ENCODE assay signal across 19 cellular contexts in the genomic region with DNA sequence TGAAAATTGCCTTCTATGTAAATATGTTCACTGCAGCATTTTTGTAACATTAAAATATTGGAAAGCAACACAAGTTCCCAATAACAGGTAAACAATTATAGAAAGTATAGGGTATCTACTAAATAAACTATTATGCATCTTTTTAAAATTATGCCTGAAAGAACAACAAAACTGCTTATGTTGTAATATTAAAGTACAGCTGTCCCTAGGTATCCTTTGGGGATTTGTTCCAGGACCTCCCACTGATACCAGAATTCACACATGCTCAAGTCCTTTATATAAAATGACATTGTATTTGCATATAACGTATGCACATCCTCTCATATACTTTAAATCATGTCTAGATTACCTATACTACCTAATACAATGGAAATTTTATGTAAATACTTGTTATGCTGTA.
DNase-seq lines count a peak whose midpoint lies in the region; ATAC-seq and TF ChIP-seq lines count a peak whose summit lies in the region.
"Had no signal": no experiment of that assay in that cellular context is flagged by ENCODE, and none has a peak within 500 bp of the region (broad histone marks: within the 10 kb centered on the region; RNA-seq: fewer than 3 reads in every experiment).

No MANE protein-coding gene starts in this region.

- H3K27me3 ChIP-seq in ACC112 (ENCODE audit: insufficient read depth, low read length) (no peaks in the 10 kb centered on the region), SU-DHL-6 (ENCODE audit: low read length) (no peaks in the 10 kb centered on the region), osteoblast (ENCODE audit: insufficient read depth, low read length) (no peaks in the 10 kb centered on the region)

- no peaks in the 10 kb centered on the region for H3K79me2 ChIP-seq in ACC112 (ENCODE audit: control insufficient read depth, insufficient read depth, low read length, unreplicated experiment)
- H3K79me2 ChIP-seq in SU-DHL-6 (ENCODE audit: insufficient read depth, low read length): no peaks in the 10 kb centered on the region
- no peaks in the 10 kb centered on the region for H3K79me2 ChIP-seq in osteoblast (ENCODE audit: insufficient read depth, low read length)

- H3K9me3 ChIP-seq in SU-DHL-6 (ENCODE audit: insufficient read depth, low read length) (no peaks in the 10 kb centered on the region), osteoblast (ENCODE audit: low read depth, low read length) (no peaks in the 10 kb centered on the region)

- H4K20me1 ChIP-seq in SU-DHL-6 (ENCODE audit: low read depth, low read length) (no peaks in the 10 kb centered on the region), osteoblast (ENCODE audit: insufficient read depth, low read length) (no peaks in the 10 kb centered on the region)

- peak overlapping the region; percentile 34 for H3K4me2 ChIP-seq in SU-DHL-6 (ENCODE audit: low read depth, low read length, poor library complexity, severe bottlenecking)
- no peak overlapping the region for H3K4me2 ChIP-seq in osteoblast (ENCODE audit: insufficient read depth, low read length)

- TF ChIP-seq CTCF in SU-DHL-6 (IDR thresholded peaks at IDR 0.05; ENCODE audit: insufficient read depth, low read length, poor library complexity, severe bottlenecking) (no peak), osteoblast (IDR thresholded peaks at IDR 0.05; ENCODE audit: extremely low read depth, low read depth, low read length) (no peak), GM13976 (IDR thresholded peaks at IDR 0.05; ENCODE audit: borderline replicate concordance, control extremely low read depth, extremely low read depth, insufficient read depth, missing control alignments) (no peak)

- peak overlapping the region; percentile 74 for H3K27ac ChIP-seq in ACC112 (ENCODE audit: low read depth, low read length)
- peak overlapping the region; percentile 6; the same call in 1 of the 2 replicates for H3K27ac ChIP-seq in SU-DHL-6 (ENCODE audit: low read depth, low read length)
- H3K27ac ChIP-seq in osteoblast (ENCODE audit: low read depth, low read length): peak overlapping the region; percentile 70
- H3K27ac ChIP-seq: SK-N-MC had no signal

- H3K9ac ChIP-seq in SU-DHL-6 (ENCODE audit: low read length): no peak overlapping the region

- peaks cover 16% of the 10 kb centered on the region; the same call in 1 of the 2 replicates for H3F3A ChIP-seq in SU-DHL-6 (ENCODE audit: insufficient read depth)

- no peaks in the 10 kb centered on the region for H3K36me3 ChIP-seq in ACC112 (ENCODE audit: insufficient read depth, low read length)
- H3K36me3 ChIP-seq in SU-DHL-6 (ENCODE audit: low read length): no peaks in the 10 kb centered on the region
- no peaks in the 10 kb centered on the region for H3K36me3 ChIP-seq in osteoblast (ENCODE audit: insufficient read depth, low read length)

- H3K4me3 ChIP-seq in ACC112 (ENCODE audit: low read depth, low read length) (no peak overlapping the region), SU-DHL-6 (ENCODE audit: insufficient read depth, low read length, poor library complexity, severe bottlenecking) (no peak overlapping the region), osteoblast (ENCODE audit: insufficient read depth, low read length) (no peak overlapping the region)
- H3K4me3 ChIP-seq: SK-N-MC had no signal

- H2AFZ ChIP-seq in ACC112 (ENCODE audit: low read length, unreplicated experiment): no peak overlapping the region
- no peak overlapping the region for H2AFZ ChIP-seq in SU-DHL-6 (ENCODE audit: low read depth, low read length, severe bottlenecking)
- H2AFZ ChIP-seq in osteoblast (ENCODE audit: low read length): no peak overlapping the region

- no peaks in the 10 kb centered on the region for H3K9me2 ChIP-seq in SU-DHL-6 (replicated peaks; ENCODE audit: insufficient read depth, low read length)

- peaks cover 34% of the 10 kb centered on the region for H3K4me1 ChIP-seq in ACC112 (ENCODE audit: control insufficient read depth, insufficient read depth, low read length, unreplicated experiment)
- H3K4me1 ChIP-seq in osteoblast (ENCODE audit: insufficient read depth, low read length): peaks cover 34% of the 10 kb centered on the region

- no peak for ATAC-seq in GM21786 (IDR thresholded peaks at IDR 0.05; ENCODE audit: unreplicated experiment)
- ATAC-seq: HepG2, T-cell had no signal

- in situ Hi-C loops in GM13976 (cut with MboI; ENCODE audit: low sequenced_read_pairs, unreplicated experiment): no loop called here

- peak; percentile 42 for DNase-seq in LHCN-M2 (ENCODE audit: low read depth)
- no peak for DNase-seq in osteoblast (ENCODE audit: insufficient read length, low spot score, missing footprints)
- DNase-seq in effector CD4-positive, alpha-beta T cell: no peak
- no peak for DNase-seq in GM13976 (ENCODE audit: low spot score)
- DNase-seq in DMS 273 (lab: John Stamatoyannopoulos, UW; ENCODE audit: unreplicated experiment): no peak
- DNase-seq: CD4-positive, CD25-positive, alpha-beta regulatory T cell; DMS79 treated with DMSO at 0.1 percent for 48 hours; NCI-H1092 treated with DMSO at 0.1 percent for 48 hours; NCI-H1436 treated with DMSO at 0.1 percent for 48 hours; NCI-H1930; NCI-H226; NCI-H524; SHP77; T-cell had no signal

Comparison
In these comparisons a context has a peak if more than half of its experiments do, and no peak if none do; other contexts are left out.
1. H3K27ac ChIP-seq: peak in every context shown above with its lines; median percentile 74 in ACC112; 70 in osteoblast; 6 in SU-DHL-6.